ENCODE assay signal across 8 cellular contexts in the genomic region with DNA sequence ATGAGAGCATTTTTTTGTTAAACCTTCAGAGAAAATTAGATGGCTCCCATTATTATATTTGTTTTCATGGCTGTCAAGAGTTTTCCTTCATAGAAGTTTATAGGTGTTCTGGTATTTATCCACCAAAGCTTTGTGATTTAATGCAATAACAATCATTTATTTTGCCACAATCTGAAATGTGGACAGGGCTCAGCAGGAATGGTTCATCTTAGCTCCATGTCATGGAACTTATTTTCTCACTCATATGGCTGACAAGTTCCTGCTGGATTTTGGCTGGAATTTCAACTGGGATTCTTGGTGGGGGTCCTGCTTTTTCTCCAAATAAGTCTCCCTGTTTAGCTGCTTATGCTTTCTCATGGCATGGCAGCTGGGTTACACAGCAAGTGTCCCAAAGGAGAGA.
"Had no signal": no experiment of that assay in that cellular context is flagged by ENCODE, and none has a peak within 500 bp of the region (broad histone marks: within the 10 kb centered on the region; RNA-seq: fewer than 3 reads in every experiment).

No MANE protein-coding gene starts in this region.

- H3K27ac Mint-ChIP-seq: IgD-negative memory B cell had no signal

- H3K36me3 Mint-ChIP-seq: IgD-negative memory B cell had no signal

- FAIRE-seq: HTR-8/SVneo, K562 had no signal

- H3K4me2 ChIP-seq: KMS-11 had no signal

- H3K27ac ChIP-seq: HL-60, KMS-11 had no signal

- H3K4me1 Mint-ChIP-seq: IgD-negative memory B cell had no signal

- ATAC-seq: K562 had no signal

- H3K9ac ChIP-seq: KMS-11 had no signal

- H3K27me3 Mint-ChIP-seq: IgD-negative memory B cell had no signal

- DNase-seq: IMR-90, KBM-7, KG1 had no signal

- H3K4me3 ChIP-seq: K562 had no signal

- H3K4me3 Mint-ChIP-seq: IgD-negative memory B cell had no signal
